ENCODE assay signal across 9 cellular contexts in genomic region chr20:59560588-59561227, GRCh38. TPM values are rescaled to one million over a fixed set of nuclear protein-coding genes. Genes with fewer than 3 reads are reported as not detected.
DNase-seq lines count a peak whose midpoint lies in the region; ATAC-seq and TF ChIP-seq lines count a peak whose summit lies in the region.
"Had no signal": no experiment of that assay in that cellular context is flagged by ENCODE, and none has a peak within 500 bp of the region (broad histone marks: within the 10 kb centered on the region; RNA-seq: fewer than 3 reads in every experiment).

No MANE protein-coding gene starts in this region.

- TF ChIP-seq CTCF in C4-2B (conservative IDR thresholded peaks at IDR 0.05) (peak; percentile 84), HFFc6 (IDR thresholded peaks at IDR 0.05) (peak; percentile 74), WI38 (IDR thresholded peaks at IDR 0.05; ENCODE audit: low read depth, low read length) (peak; percentile 17; the same call in 1 of the 2 replicates)

- H3K27ac Mint-ChIP-seq in HFFc6: no peak overlapping the region
- H3K27ac Mint-ChIP-seq: activated naive CD8-positive, alpha-beta T cell treated with anti-CD3 and anti-CD28 coated beads for 36 hours had no signal

- no peaks in the 10 kb centered on the region for H3K36me3 Mint-ChIP-seq in HFFc6 (ENCODE audit: low read depth)
- H3K36me3 Mint-ChIP-seq: activated naive CD8-positive, alpha-beta T cell treated with anti-CD3 and anti-CD28 coated beads for 36 hours had no signal

- ATAC-seq in GM21786 (IDR thresholded peaks at IDR 0.05; ENCODE audit: unreplicated experiment) (no peak), HG03354 (IDR thresholded peaks at IDR 0.05; ENCODE audit: poor library complexity, severe bottlenecking, unreplicated experiment) (no peak)

- H3K4me1 Mint-ChIP-seq in HFFc6 (ENCODE audit: low read depth): no peaks in the 10 kb centered on the region
- H3K4me1 Mint-ChIP-seq: activated naive CD8-positive, alpha-beta T cell treated with anti-CD3 and anti-CD28 coated beads for 36 hours had no signal

- H3K27me3 Mint-ChIP-seq in HFFc6 (ENCODE audit: insufficient read depth): peaks cover 10% of the 10 kb centered on the region

- peaks cover 17% of the 10 kb centered on the region; the same call in 1 of the 2 replicates for H3K9me3 Mint-ChIP-seq in HFFc6
- H3K9me3 Mint-ChIP-seq: activated naive CD8-positive, alpha-beta T cell treated with anti-CD3 and anti-CD28 coated beads for 36 hours had no signal

- H3K4me3 ChIP-seq in WI38 (ENCODE audit: low read depth, low read length): no peak overlapping the region

- H3K4me3 Mint-ChIP-seq in HFFc6: no peak overlapping the region
- H3K4me3 Mint-ChIP-seq: activated naive CD8-positive, alpha-beta T cell treated with anti-CD3 and anti-CD28 coated beads for 36 hours had no signal

- no peak overlapping the region for H3K27ac ChIP-seq in C4-2B

- peak; percentile 13 for DNase-seq in HFFc6
- peak; percentile 66 for DNase-seq in left kidney (ENCODE audit: low read depth, low spot score)
- DNase-seq in effector CD4-positive, alpha-beta T cell: no peak
- no peak for DNase-seq in activated CD4-positive, alpha-beta T cell treated with anti-CD3 and anti-CD28 coated beads, Interleukin-2, amount 50 U/mL, for 1 hour
- DNase-seq: activated naive CD8-positive, alpha-beta T cell treated with anti-CD3 and anti-CD28 coated beads for 36 hours had no signal

RNA-seq across cellular contexts. Expression of gene PHACTR3, which starts 43.6 kb away (rescaled TPM):
- total RNA-seq in HFFc6 (2021; fragmentation: NEBNext Ultra II Directional; extraction: Animal tissue kit (Norgen Biotek cat#: 25700)): not detected
- total RNA-seq: activated naive CD8-positive, alpha-beta T cell treated with anti-CD3 and anti-CD28 coated beads for 36 hours had no signal

Comparison
In these comparisons a context has a peak if more than half of its experiments do, and no peak if none do; other contexts are left out.
1. CTCF ChIP-seq: peak in every context shown above with its lines; median percentile 84 in C4-2B; 74 in HFFc6; 17 in WI38.
2. DNase-seq: peak in HFFc6 (single experiment) and left kidney (single experiment); none in effector CD4-positive, alpha-beta T cell (single experiment) and activated CD4-positive, alpha-beta T cell treated with anti-CD3 and anti-CD28 coated beads, Interleukin-2, amount 50 U/mL, for 1 hour (single experiment).